ENCODE assay signal across 2 cellular contexts in genomic region chr4:39138227-39138626, GRCh38. TPM values are rescaled to one million over a fixed set of nuclear protein-coding genes. Genes with fewer than 3 reads are reported as not detected.
DNase-seq lines count a peak whose midpoint lies in the region; ATAC-seq, FAIRE-seq and TF ChIP-seq lines count a peak whose summit lies in the region.
"Not testable (repeated sequence)": the region's sequence is repeated elsewhere in the genome, so short reads cannot be mapped to it uniquely, and the experiment has no call there.

No MANE protein-coding gene starts in this region.

- H2AFZ ChIP-seq in K562 (ENCODE audit: low read depth, low read length) = not testable (repeated sequence)

- not testable (repeated sequence) for H3K4me3 ChIP-seq in HEK293 (ENCODE audit: low read depth, low read length); K562

- not testable (repeated sequence) for H4K20me1 ChIP-seq in K562 (replicated peaks; ENCODE audit: control insufficient read depth, insufficient read depth, low read length)

- not testable (repeated sequence) for H3K4me1 ChIP-seq in HEK293 (ENCODE audit: control insufficient read depth, insufficient read depth, low read length); K562 (replicated peaks in 1 of 2; ENCODE audit: control insufficient read depth in 2 of 2, insufficient read depth in 2 of 2, low read length in 2 of 2)

- TF ChIP-seq RAD21 in K562 (CRISPR knock-in tag; conservative IDR thresholded peaks at IDR 0.05 in 1 of 2, IDR thresholded peaks at IDR 0.05 in 1 of 2) = not testable (repeated sequence)

- H3K36me3 ChIP-seq in HEK293 (ENCODE audit: control insufficient read depth in 2 of 2, insufficient read depth in 1 of 2, low read length in 2 of 2); K562 (ENCODE audit: control insufficient read depth, insufficient read depth, low read length): not testable (repeated sequence)

- not testable (repeated sequence) for H3K4me2 ChIP-seq in K562 (ENCODE audit: insufficient read depth, low read length)

- H3K9me1 ChIP-seq in K562 (ENCODE audit: control insufficient read depth, insufficient read depth, low read length) = not testable (repeated sequence)

- not testable (repeated sequence) for TF ChIP-seq CTCF in HEK293 (tag by site-specific recombination; IDR thresholded peaks at IDR 0.05); K562 (IDR thresholded peaks at IDR 0.05 in 2 of 3, conservative IDR thresholded peaks at IDR 0.05 in 1 of 3; ENCODE audit: insufficient read depth in 2 of 3, low read depth in 1 of 3, low read length in 3 of 3)

- not testable (repeated sequence) for FAIRE-seq in K562 (lab: Jason Lieb, UNC)

- not testable (repeated sequence) for H3K9ac ChIP-seq in K562 (ENCODE audit: insufficient read depth in 1 of 2, low read depth in 2 of 2, low read length in 2 of 2)

- TF ChIP-seq EP300 in K562 (IDR thresholded peaks at IDR 0.05; ENCODE audit: low read length) = not testable (repeated sequence)

- ATAC-seq in K562 = not testable (repeated sequence)

- not testable (repeated sequence) for TF ChIP-seq POLR2A in K562 (conservative IDR thresholded peaks at IDR 0.05)

- BruUV-seq in K562 (replicated peaks; lab: Mats Ljungman, UMichigan) = not testable (repeated sequence)

- in situ Hi-C loops in K562 (cut with MboI) = loop anchor here (5.0 to 25.0 kb wide), 2 partner anchors 236 to 1076 kb away; no protein-coding TSS in a partner anchor

- CTCF ChIA-PET in HEK293 (lab: Yijun Ruan, JAX) = interaction anchor here (1.0 kb wide), 1 partner anchor 236 kb away, joined by 4 read pairs; no protein-coding TSS in a partner anchor
- CTCF ChIA-PET in K562 (lab: Yijun Ruan, JAX; ENCODE audit: low intra/inter-chr PET ratio) = not testable (repeated sequence)

- WGBS in K562 (ENCODE audit: insufficient coverage, low coverage, missing lambda C conversion rate) = 48% methylated on average over 3 of the region's 3 CpGs

- not testable (repeated sequence) for H3K27me3 ChIP-seq in K562 (ENCODE audit: control insufficient read depth in 2 of 2, insufficient read depth in 2 of 2, low read length in 2 of 2)

- intact Hi-C loops in K562 (cut with micrococcal nuclease) = loop anchor here (10.0 kb wide), 1 partner anchor 1073 kb away; no protein-coding TSS in a partner anchor

- DNase-seq in K562 (ENCODE audit: extremely low read depth in 1 of 4, low spot score in 3 of 4) = not testable (repeated sequence)

- H3K27ac ChIP-seq in HEK293 (ENCODE audit: extremely low read depth, low read depth, low read length); K562 (ENCODE audit: extremely low read depth, low read depth, low read length): not testable (repeated sequence)

- POLR2A ChIA-PET in HEK293 (lab: Yijun Ruan, JAX); K562 (lab: Yijun Ruan, JAX): not testable (repeated sequence)

- H3K9me3 ChIP-seq in HEK293 (ENCODE audit: control insufficient read depth, insufficient read depth, low read depth, low read length); K562 (replicated peaks; ENCODE audit: control insufficient read depth, insufficient read depth, low read depth, low read length): not testable (repeated sequence)

- H3K79me2 ChIP-seq in K562 (ENCODE audit: control insufficient read depth, insufficient read depth, low read length) = not testable (repeated sequence)

TF ChIP-seq in HEK293, 187 proteins besides CTCF, POLR2A, EP300 and RAD21:
- TF ChIP-seq ZNF146 (tag by site-specific recombination; IDR thresholded peaks at IDR 0.05) = peak; percentile 58; the same call in 1 of the 2 replicates

TF ChIP-seq in K562, 482 proteins besides CTCF, POLR2A, EP300 and RAD21:
- TF ChIP-seq ZNF146 (CRISPR knock-in tag; IDR thresholded peaks at IDR 0.05; ENCODE audit: unreplicated experiment) = peak; percentile 58

RNA-seq across cellular contexts. Expression of gene WDR19, which starts 44.1 kb away (rescaled TPM):
- 25.4 and 80.3 TPM in 2 replicates for total RNA-seq in K562 (2011; cell fraction: chromatin; rRNA removed; ENCODE audit: low replicate concordance)
- 11.8 and 15.9 TPM in 2 replicates for total RNA-seq in K562 (2011; cell fraction: nucleolus; rRNA removed)
- 21.7 and 40.2 TPM in 2 replicates for total RNA-seq in K562 (2011; cell fraction: nucleoplasm; rRNA removed)
- total RNA-seq in K562 (2014; rRNA removed) = 6.4 and 10.0 TPM in 2 replicates
- 11.2 and 12.9 TPM in 2 replicates for total RNA-seq in K562 (2014; rRNA removed; fragmentation: Illumina TruSeq; extraction: Trizol)
- total RNA-seq in K562 (2015; rRNA removed; fragmentation: Illumina TruSeq; extraction: Trizol) = 9.1 and 9.2 TPM in 2 replicates
- 9.5 and 10.6 TPM in 2 replicates for total RNA-seq in K562 (2021)
- 32.6 and 37.6 TPM in 2 replicates for polyA plus RNA-seq in K562 (2011; rRNA removed)
- 6.2 and 10.9 TPM in 2 replicates for polyA plus RNA-seq in K562 (2011; cell fraction: cytosol; rRNA removed)
- polyA plus RNA-seq in K562 (2011; cell fraction: nucleus; rRNA removed) = 86.4 and 99.8 TPM in 2 replicates
- polyA plus RNA-seq in K562 (2012) = 12.4 and 13.1 TPM in 2 replicates
- 11.9 and 12.2 TPM in 2 replicates for polyA plus RNA-seq in K562 (2014; fragmentation: Illumina TruSeq; extraction: Trizol)
- 10 to 100 TPM in 1 of 2 experiments, 1 to 10 TPM in 1; 6.8 to 11.3 TPM for polyA plus RNA-seq in K562 (2014; fragmentation: Nextera tagmentation; extraction: Ambion mirVana)
- polyA plus RNA-seq in K562 (2014; rRNA removed) = 13.3 and 13.4 TPM in 2 replicates
- polyA minus RNA-seq in K562 (2011; rRNA and poly(A)+ RNA removed) = 33.5 and 37.0 TPM in 2 replicates
- 5.3 and 7.7 TPM in 2 replicates for polyA minus RNA-seq in K562 (2011; cell fraction: cytosol; rRNA and poly(A)+ RNA removed)
- polyA minus RNA-seq in K562 (2011; cell fraction: nucleus; rRNA and poly(A)+ RNA removed) = 27.7 and 42.3 TPM in 2 replicates
